ENCODE assay signal across 13 cellular contexts in genomic region chr9:7976856-7977255, GRCh38.
DNase-seq lines count a peak whose midpoint lies in the region; ATAC-seq, FAIRE-seq and TF ChIP-seq lines count a peak whose summit lies in the region.
"Had no signal": no experiment of that assay in that cellular context is flagged by ENCODE, and none has a peak within 500 bp of the region (broad histone marks: within the 10 kb centered on the region; RNA-seq: fewer than 3 reads in every experiment).

No MANE protein-coding gene starts in this region.

- H3K9me3 ChIP-seq in DND-41 (ENCODE audit: insufficient read depth, low read length, severe bottlenecking): no peaks in the 10 kb centered on the region
- no peaks in the 10 kb centered on the region for H3K9me3 ChIP-seq in OCI-LY7 (ENCODE audit: low read length)
- H3K9me3 ChIP-seq in endodermal cell (ENCODE audit: control insufficient read depth, low read length): no peaks in the 10 kb centered on the region
- H3K9me3 ChIP-seq: esophagus squamous epithelium had no signal

- H3K4me2 ChIP-seq in DND-41 (ENCODE audit: insufficient read depth, low read length) (peak overlapping the region; percentile 23; the same call in 1 of the 2 replicates), OCI-LY7 (ENCODE audit: low read length) (peak overlapping the region; percentile 68)

- H3K79me2 ChIP-seq in DND-41 (ENCODE audit: insufficient read depth, low read length) (no peaks in the 10 kb centered on the region), OCI-LY7 (ENCODE audit: insufficient read depth, low read depth, low read length) (no peaks in the 10 kb centered on the region)

- peaks cover 82% of the 10 kb centered on the region for H3K4me1 ChIP-seq in DND-41 (ENCODE audit: insufficient read depth, low read length)
- H3K4me1 ChIP-seq in OCI-LY7 (ENCODE audit: insufficient read depth, low read length, poor library complexity, severe bottlenecking): peaks cover 78% of the 10 kb centered on the region
- H3K4me1 ChIP-seq in endodermal cell (ENCODE audit: control insufficient read depth, insufficient read depth, low read length): peaks cover 32% of the 10 kb centered on the region
- H3K4me1 ChIP-seq: esophagus squamous epithelium had no signal

- DNase-seq in DND-41 (peak; percentile 42), OCI-LY7 (ENCODE audit: low spot score) (peak; percentile 27), endodermal cell (no peak), frontal cortex (ENCODE audit: low spot score in 2 of 2) (no peak), left lobe of liver (ENCODE audit: low spot score) (no peak), DMS79 treated with DMSO at 0.1 percent for 48 hours (lab: John Stamatoyannopoulos, UW) (no peak)
- DNase-seq: mesenchymal stem cell, NCI-H1930, substantia nigra had no signal

- H3K9ac ChIP-seq in DND-41 (ENCODE audit: low read depth, low read length) (peak overlapping the region; percentile 61), endodermal cell (ENCODE audit: extremely low read depth, low read length, poor library complexity, severe bottlenecking) (no peak overlapping the region)

- POLR2A ChIA-PET in OCI-LY7 (lab: Charles Lee): interaction anchor here (0.6 to 1.4 kb wide), 4 partner anchors 10 to 102 kb away, joined by 3 to 4 read pairs (median 3); no protein-coding TSS in a partner anchor

- no peaks in the 10 kb centered on the region for H3K27me3 Mint-ChIP-seq in endodermal cell (ENCODE audit: insufficient read depth)

- TF ChIP-seq CTCF in DND-41 (IDR thresholded peaks at IDR 0.05; ENCODE audit: borderline replicate concordance, extremely low read depth, low read length, poor library complexity, severe bottlenecking): no peak
- TF ChIP-seq CTCF in OCI-LY7 (conservative IDR thresholded peaks at IDR 0.05; ENCODE audit: low read length): no peak
- TF ChIP-seq CTCF in endodermal cell (conservative IDR thresholded peaks at IDR 0.05): no peak

- H3K9me2 ChIP-seq in OCI-LY7 (ENCODE audit: insufficient read depth, low read length): no peaks in the 10 kb centered on the region

- peaks cover 29% of the 10 kb centered on the region for H3K4me1 Mint-ChIP-seq in endodermal cell

- intact Hi-C loops in OCI-LY7 (cut with micrococcal nuclease; ENCODE audit: unreplicated experiment): loop anchor here (5.0 to 10.0 kb wide), 3 partner anchors 180 to 1928 kb away; partner anchors contain the start of gene DMAC1

- H3K36me3 Mint-ChIP-seq in endodermal cell (ENCODE audit: low read depth): no peaks in the 10 kb centered on the region

- H3K4me3 Mint-ChIP-seq in endodermal cell: no peak overlapping the region

- CTCF ChIA-PET in OCI-LY7 (lab: Charles Lee; ENCODE audit: unreplicated experiment): no interaction called here

- no peak overlapping the region for H3K4me3 ChIP-seq in DND-41 (ENCODE audit: low read depth in 1 of 2, low read length in 2 of 2)
- H3K4me3 ChIP-seq in OCI-LY7 (ENCODE audit: low read depth, low read length, poor library complexity, severe bottlenecking): peak overlapping the region; percentile 25
- H3K4me3 ChIP-seq in endodermal cell (ENCODE audit: low read length): peak overlapping the region; percentile 21
- H3K4me3 ChIP-seq: esophagus squamous epithelium had no signal

- WGBS in endodermal cell (ENCODE audit: insufficient coverage in 1 of 2, insufficient read length in 1 of 2), 2 experiments: 89 to 93% methylated on average over 2 of the region's 2 CpGs

- ATAC-seq in DND-41 (ENCODE audit: insufficient read depth, low read depth) (peak; percentile 47), GM21737 (IDR thresholded peaks at IDR 0.05; ENCODE audit: unreplicated experiment) (peak; percentile 5), left lobe of liver (no peak), GM21825 (IDR thresholded peaks at IDR 0.05; ENCODE audit: unreplicated experiment) (no peak)

- no peaks in the 10 kb centered on the region for H3K9me3 Mint-ChIP-seq in endodermal cell

- H2AFZ ChIP-seq in DND-41 (ENCODE audit: low read depth, low read length) (peak overlapping the region; percentile 61), OCI-LY7 (ENCODE audit: low read length) (peak overlapping the region; percentile 51; the same call in 1 of the 2 replicates)

- no peaks in the 10 kb centered on the region for H3K36me3 ChIP-seq in DND-41 (ENCODE audit: insufficient read depth, low read length)
- H3K36me3 ChIP-seq in OCI-LY7 (ENCODE audit: insufficient read depth, low read length): no peaks in the 10 kb centered on the region; the same call in 1 of the 2 replicates
- H3K36me3 ChIP-seq in endodermal cell (ENCODE audit: control insufficient read depth, insufficient read depth, low read length): no peaks in the 10 kb centered on the region
- H3K36me3 ChIP-seq: esophagus squamous epithelium had no signal

- no peak for FAIRE-seq in frontal cortex (lab: Jason Lieb, UNC)
- FAIRE-seq: D721Med had no signal

- no TSS peak for BruUV-seq in OCI-LY7 (replicated peaks; lab: Mats Ljungman, UMichigan)

- H3K27ac Mint-ChIP-seq in endodermal cell: no peak overlapping the region

- H3K27ac ChIP-seq in DND-41 (ENCODE audit: low read length) (peak overlapping the region; percentile 99), OCI-LY7 (ENCODE audit: low read depth, low read length, poor library complexity, severe bottlenecking) (peak overlapping the region; percentile 93), endodermal cell (ENCODE audit: low read depth, low read length) (no peak overlapping the region)
- H3K27ac ChIP-seq: esophagus squamous epithelium had no signal

- H3K27me3 ChIP-seq in DND-41 (ENCODE audit: insufficient read depth, low read length, poor library complexity) (no peaks in the 10 kb centered on the region), endodermal cell (ENCODE audit: control insufficient read depth, insufficient read depth, low read length, poor library complexity, severe bottlenecking) (no peaks in the 10 kb centered on the region)
- H3K27me3 ChIP-seq: esophagus squamous epithelium had no signal

- no peaks in the 10 kb centered on the region for H4K20me1 ChIP-seq in DND-41 (ENCODE audit: insufficient read depth, low read length)
- H4K20me1 ChIP-seq in OCI-LY7 (ENCODE audit: insufficient read depth, low read length): no peaks in the 10 kb centered on the region

Comparison
In these comparisons a context has a peak if more than half of its experiments do, and no peak if none do; other contexts are left out.
1. ATAC-seq: peak in DND-41 (single experiment) and GM21737 (single experiment); none in left lobe of liver (single experiment) and GM21825 (single experiment).
2. DNase-seq: peak in DND-41 (single experiment) and OCI-LY7 (single experiment); none in endodermal cell (single experiment), frontal cortex (0 of 2), left lobe of liver (single experiment) and DMS79 treated with DMSO at 0.1 percent for 48 hours (single experiment).
3. H3K4me3 ChIP-seq: peak in OCI-LY7 (single experiment) and endodermal cell (single experiment); none in DND-41 (0 of 2).